14 cellular contexts compared by ENCODE assay signal in genomic region chr3:7800006-7800780, GRCh38.
DNase-seq lines count a peak whose midpoint lies in the region; ATAC-seq, FAIRE-seq and TF ChIP-seq lines count a peak whose summit lies in the region.
"Had no signal": no experiment of that assay in that cellular context is flagged by ENCODE, and none has a peak within 500 bp of the region (broad histone marks: within the 10 kb centered on the region; RNA-seq: fewer than 3 reads in every experiment).

No MANE protein-coding gene starts in this region.

- H3K36me3 ChIP-seq in cardiac muscle cell, result no peaks in the 10 kb centered on the region
- H3K36me3 ChIP-seq in kidney (ENCODE audit: control insufficient read depth in 1 of 2, insufficient read depth in 2 of 2, low read length in 2 of 2), result no peaks in the 10 kb centered on the region
- no peaks in the 10 kb centered on the region for H3K36me3 ChIP-seq in tibial artery
- H3K36me3 ChIP-seq: ascending aorta had no signal

- H3K27ac Mint-ChIP-seq in T-helper 17 cell (no peak overlapping the region), osteocyte (ENCODE audit: unreplicated experiment) (no peak overlapping the region)

- H3K27ac ChIP-seq in cardiac muscle cell (no peak overlapping the region), VCaP (no peak overlapping the region), kidney (ENCODE audit: low read depth in 2 of 2, low read length in 2 of 2) (no peak overlapping the region), tibial artery (no peak overlapping the region)
- H3K27ac ChIP-seq: ascending aorta, skin epidermis had no signal

- no peak overlapping the region for H3K4me3 Mint-ChIP-seq in T-helper 17 cell
- no peak overlapping the region for H3K4me3 Mint-ChIP-seq in osteocyte (ENCODE audit: unreplicated experiment)

- DNase-seq in cardiac muscle cell (ENCODE audit: low read depth in 1 of 2, low spot score in 1 of 2) (peak in 1 of 2 donors; percentile 29), cardiac septum (ENCODE audit: low spot score) (no peak), kidney (no peak), tibial artery (no peak), T-helper 17 cell (no peak), osteocyte (ENCODE audit: extremely low spot score, unreplicated experiment) (no peak)
- DNase-seq: activated CD8-positive, alpha-beta memory T cell treated with anti-CD3 and anti-CD28 coated beads, Interleukin-2, amount 50 U/mL, for 48 hours; mucosa of descending colon; NCI-H1105 treated with DMSO at 0.1 percent for 48 hours had no signal

- intact Hi-C loops in cardiac septum (cut with DNase I), result loop anchor here (5.0 kb wide), 1 partner anchor 312 kb away; no protein-coding TSS in a partner anchor
- intact Hi-C loops in kidney (cut with DNase I), result no loop called here
- intact Hi-C loops in tibial artery (cut with DNase I; ENCODE audit: low total_unique reads), result no loop called here

- H3K9me3 ChIP-seq in cardiac muscle cell (ENCODE audit: low read depth) (no peaks in the 10 kb centered on the region), kidney (ENCODE audit: control insufficient read depth in 1 of 2, low read length in 2 of 2) (no peaks in the 10 kb centered on the region), tibial artery (no peaks in the 10 kb centered on the region), T-helper 17 cell (ENCODE audit: control insufficient read depth, low read length, poor library complexity, severe bottlenecking) (no peaks in the 10 kb centered on the region)
- H3K9me3 ChIP-seq: ascending aorta, mucosa of descending colon had no signal

- H3K27me3 Mint-ChIP-seq in T-helper 17 cell (no peaks in the 10 kb centered on the region), osteocyte (ENCODE audit: unreplicated experiment) (peaks cover 2% of the 10 kb centered on the region)

- H3K4me1 ChIP-seq in cardiac muscle cell (ENCODE audit: low read depth) (no peaks in the 10 kb centered on the region), kidney (ENCODE audit: control insufficient read depth in 1 of 2, insufficient read depth in 1 of 2, low read depth in 1 of 2, low read length in 2 of 2) (no peaks in the 10 kb centered on the region), tibial artery (no peaks in the 10 kb centered on the region)
- H3K4me1 ChIP-seq: ascending aorta had no signal

- TF ChIP-seq CTCF in cardiac muscle cell (IDR thresholded peaks at IDR 0.05; ENCODE audit: low read depth, low read length) (peak; percentile 35), VCaP (conservative IDR thresholded peaks at IDR 0.05) (peak; percentile 77), kidney (IDR thresholded peaks at IDR 0.05; ENCODE audit: borderline replicate concordance, extremely low read depth, insufficient read depth) (peak; percentile 10), tibial artery (IDR thresholded peaks at IDR 0.05) (peak; percentile 17 to 27), osteocyte (IDR thresholded peaks at IDR 0.05) (no peak)

- no peak for ATAC-seq in HG03196 (IDR thresholded peaks at IDR 0.05; ENCODE audit: unreplicated experiment)
- ATAC-seq in T-helper 17 cell, result no peak
- ATAC-seq: mucosa of descending colon had no signal

- no peaks in the 10 kb centered on the region for H3K36me3 Mint-ChIP-seq in T-helper 17 cell (ENCODE audit: low read depth)
- no peaks in the 10 kb centered on the region for H3K36me3 Mint-ChIP-seq in osteocyte (ENCODE audit: unreplicated experiment)

- no peak for FAIRE-seq in kidney (lab: Jason Lieb, UNC)
- FAIRE-seq: TTC549 had no signal

- H3K9me3 Mint-ChIP-seq in osteocyte (ENCODE audit: unreplicated experiment), result no peaks in the 10 kb centered on the region

- no peak overlapping the region for H3K9ac ChIP-seq in kidney (ENCODE audit: low read length in 2 of 2)

- peaks cover 3% of the 10 kb centered on the region for H3K4me1 Mint-ChIP-seq in T-helper 17 cell
- H3K4me1 Mint-ChIP-seq in osteocyte (ENCODE audit: unreplicated experiment), result no peaks in the 10 kb centered on the region

- H3K4me3 ChIP-seq in cardiac muscle cell (no peak overlapping the region), kidney (ENCODE audit: low read length in 2 of 2) (no peak overlapping the region), tibial artery (no peak overlapping the region)
- H3K4me3 ChIP-seq: ascending aorta, mucosa of descending colon, skin epidermis had no signal

- H3K27me3 ChIP-seq in cardiac muscle cell (no peaks in the 10 kb centered on the region), tibial artery (no peaks in the 10 kb centered on the region)
- H3K27me3 ChIP-seq: ascending aorta had no signal
